Comparison of ENCODE assay signal across 26 cellular contexts in genomic region chr4:44237643-44238042, GRCh38.
"Had no signal": no experiment of that assay in that cellular context is flagged by ENCODE, and none has a peak within 500 bp of the region (broad histone marks: within the 10 kb centered on the region; RNA-seq: fewer than 3 reads in every experiment).

No MANE protein-coding gene starts in this region.

- H3K27ac ChIP-seq: KMS-11, PC-9, SK-N-MC, VCaP had no signal

- DNase-seq: activated CD4-positive, alpha-beta memory T cell treated with anti-CD3 and anti-CD28 coated beads for 36 hours; activated CD4-positive, alpha-beta T cell treated with anti-CD3 and anti-CD28 coated beads, Interleukin-2, amount 10 ng/mL, durations not matched to agents 7 days and 5 days; activated CD4-positive, CD25-positive, alpha-beta regulatory T cell; activated CD8-positive, alpha-beta memory T cell treated with anti-CD3 and anti-CD28 coated beads for 24 hours; activated gamma-delta T cell; activated naive CD4-positive, alpha-beta T cell treated with anti-CD3 and anti-CD28 coated beads for 36 hours; activated T-cell treated with anti-CD3 and anti-CD28 coated beads for 4 hours; activated T-cell treated with anti-CD3 and anti-CD28 coated beads, Interleukin-2, amount 50 U/mL, for 48 hours; amygdala; cerebellar nuclear complex; MG63; NCI-H1105; NCI-H1436 treated with DMSO at 0.1 percent for 48 hours; NCI-H187; NCI-H2081 treated with DMSO at 0.1 percent for 48 hours; NCI-H446; NCI-H526; PC-9; T-cell; T-helper 2 cell; T1000 had no signal

- ATAC-seq: activated T-helper 17 cell treated with anti-CD3 and anti-CD28 coated beads, Interleukin-2, amount 50 U/mL, for 72 hours; Right ventricle myocardium inferior; T-cell had no signal
